ENCODE assay signal across 7 cellular contexts in the genomic region with DNA sequence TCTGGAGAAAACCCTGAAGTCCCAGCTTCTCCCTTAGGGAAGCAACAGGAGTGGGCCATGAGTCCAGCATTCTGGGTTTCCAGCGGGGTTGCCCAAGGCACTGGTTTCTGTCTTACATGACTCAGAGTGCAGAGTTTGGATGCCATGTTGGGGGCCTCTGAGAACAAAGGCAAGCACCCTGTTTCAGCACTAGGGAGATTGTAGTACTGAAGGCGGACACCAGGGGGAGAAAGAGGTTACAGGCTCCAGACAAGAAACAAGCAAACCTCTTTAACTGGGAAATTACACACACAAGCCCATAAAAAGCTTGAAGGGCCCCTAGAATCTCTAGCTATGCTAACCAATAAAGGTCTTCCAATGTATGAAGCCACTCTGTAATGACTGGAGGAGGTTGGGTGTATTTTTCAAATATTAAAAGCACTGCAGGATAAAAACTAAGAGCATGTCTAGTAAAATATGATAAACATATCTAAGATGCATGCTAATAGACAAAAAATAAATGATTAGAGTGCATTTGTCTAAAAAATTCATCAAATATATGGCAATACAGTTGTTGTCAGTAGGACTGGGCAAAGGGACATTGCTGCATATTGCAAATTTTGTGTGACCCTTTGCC. TPM values are rescaled to one million over a fixed set of nuclear protein-coding genes. Genes with fewer than 3 reads are reported as not detected.
DNase-seq lines count a peak whose midpoint lies in the region; ATAC-seq and TF ChIP-seq lines count a peak whose summit lies in the region.

No MANE protein-coding gene starts in this region.

- DNase-seq in GM12864 (ENCODE audit: low read depth) (no peak), NOMO-1 treated with dmso at 0.1 percent for 144 hours (lab: John Stamatoyannopoulos, UW; ENCODE audit: unreplicated experiment) (peak; percentile 66), esophagus muscularis mucosa (ENCODE audit: extremely low spot score) (no peak), neural progenitor cell (ENCODE audit: low spot score) (peak; percentile 68), thyroid gland (peak; percentile 30 to 44)
- peak; percentile 31 for DNase-seq in activated CD8-positive, alpha-beta memory T cell treated with anti-CD3 and anti-CD28 coated beads, Interleukin-2, amount 50 U/mL, for 24 hours (ENCODE audit: extremely low read depth)

- intact Hi-C loops in esophagus muscularis mucosa (cut with DNase I) = no loop called here
- intact Hi-C loops in thyroid gland (cut with DNase I) = no loop called here

- no peak overlapping the region for H3K4me3 Mint-ChIP-seq in neural progenitor cell

- TF ChIP-seq CTCF in GM12864 (IDR thresholded peaks at IDR 0.05; ENCODE audit: low read depth, low read length, missing control alignments) (peak; percentile 93), esophagus muscularis mucosa (IDR thresholded peaks at IDR 0.05) (peak; percentile 39 to 65 (median 43)), neural progenitor cell (IDR thresholded peaks at IDR 0.05) (peak; percentile 69), thyroid gland (IDR thresholded peaks at IDR 0.05) (peak; percentile 12 to 77 (median 34))

- H3K27ac ChIP-seq in esophagus muscularis mucosa (replicated peaks in 1 of 4) = no peak overlapping the region
- no peak overlapping the region for H3K27ac ChIP-seq in neural progenitor cell
- no peak overlapping the region for H3K27ac ChIP-seq in thyroid gland

- TF ChIP-seq POLR2A in esophagus muscularis mucosa (IDR thresholded peaks at IDR 0.05; ENCODE audit: low read depth) = no peak
- TF ChIP-seq POLR2A in thyroid gland (IDR thresholded peaks at IDR 0.05) = no peak

- H3K9ac ChIP-seq in neural progenitor cell = no peak overlapping the region

- peaks cover 16% of the 10 kb centered on the region for H3K9me3 Mint-ChIP-seq in neural progenitor cell

- H4K20me1 ChIP-seq in neural progenitor cell (ENCODE audit: low read depth) = no peaks in the 10 kb centered on the region

- ATAC-seq in HG03025 (IDR thresholded peaks at IDR 0.05; ENCODE audit: low FRiP score, unreplicated experiment) = peak; percentile 82

- H3K27ac Mint-ChIP-seq in neural progenitor cell = no peak overlapping the region

- H3K79me2 ChIP-seq in neural progenitor cell (ENCODE audit: low read depth) = no peaks in the 10 kb centered on the region

- H3K36me3 ChIP-seq in esophagus muscularis mucosa = no peaks in the 10 kb centered on the region
- no peaks in the 10 kb centered on the region for H3K36me3 ChIP-seq in neural progenitor cell
- no peaks in the 10 kb centered on the region for H3K36me3 ChIP-seq in thyroid gland

- no peaks in the 10 kb centered on the region for H3K27me3 ChIP-seq in esophagus muscularis mucosa
- H3K27me3 ChIP-seq in neural progenitor cell = no peaks in the 10 kb centered on the region
- H3K27me3 ChIP-seq in thyroid gland = no peaks in the 10 kb centered on the region

- H3K4me1 Mint-ChIP-seq in neural progenitor cell = peaks cover 5% of the 10 kb centered on the region

- H3K4me2 ChIP-seq in neural progenitor cell = no peak overlapping the region

- H3K4me1 ChIP-seq in esophagus muscularis mucosa (no peaks in the 10 kb centered on the region), neural progenitor cell (no peaks in the 10 kb centered on the region), thyroid gland (no peaks in the 10 kb centered on the region)

- H3K4me3 ChIP-seq in GM12864 (ENCODE audit: low read depth, low read length) (no peak overlapping the region), esophagus muscularis mucosa (no peak overlapping the region), neural progenitor cell (no peak overlapping the region), thyroid gland (replicated peaks in 1 of 3) (no peak overlapping the region)

- peak overlapping the region; percentile 90 for H2AFZ ChIP-seq in neural progenitor cell (replicated peaks)

- no peak for TF ChIP-seq EP300 in esophagus muscularis mucosa (IDR thresholded peaks at IDR 0.05)

- H3K27me3 Mint-ChIP-seq in neural progenitor cell (ENCODE audit: insufficient read depth, low read depth) = no peaks in the 10 kb centered on the region

- H3F3A ChIP-seq in neural progenitor cell (ENCODE audit: low read depth) = no peaks in the 10 kb centered on the region

- H3K36me3 Mint-ChIP-seq in neural progenitor cell = peaks cover 2% of the 10 kb centered on the region

- 39% methylated on average over 2 of the region's 2 CpGs for WGBS in esophagus muscularis mucosa
- 9 to 18% methylated on average over 2 of the region's 2 CpGs for WGBS in thyroid gland, 2 donors

- peaks cover 0 to 5% (median 0%) of the 10 kb centered on the region in 4 donors for H3K9me3 ChIP-seq in esophagus muscularis mucosa
- no peaks in the 10 kb centered on the region for H3K9me3 ChIP-seq in neural progenitor cell (ENCODE audit: low read depth)
- no peaks in the 10 kb centered on the region for H3K9me3 ChIP-seq in thyroid gland

RNA-seq across cellular contexts. Expression of a gene that starts 7.1 kb away (rescaled TPM):
- total RNA-seq in esophagus muscularis mucosa (not detected), neural progenitor cell (ENCODE audit: low replicate concordance) (not detected in 2 replicates), thyroid gland (not detected)

RNA-seq across cellular contexts. Expression of a gene that starts 44.2 kb away (rescaled TPM):
- total RNA-seq in esophagus muscularis mucosa (10 to 100 TPM; 20.3 to 30.7 (median 25.6) TPM), neural progenitor cell (ENCODE audit: low replicate concordance) (not detected in 2 replicates), thyroid gland (10 to 100 TPM in 1 of 4 donors, 1 to 10 TPM in 3; 6.1 to 44.2 (median 7.0) TPM)

RNA-seq across cellular contexts. Expression of a gene that starts 53.6 kb away (rescaled TPM):
- total RNA-seq in esophagus muscularis mucosa = 10 to 100 TPM; 12.3 to 64.6 (median 19.3) TPM
- total RNA-seq in neural progenitor cell (ENCODE audit: low replicate concordance) = not detected in 2 replicates
- total RNA-seq in thyroid gland = 10 to 100 TPM in 1 of 4 donors, 1 to 10 TPM in 3; 4.1 to 53.9 (median 7.9) TPM

Comparison
In these comparisons a context has a peak if more than half of its experiments do, and no peak if none do; other contexts are left out.
1. DNase-seq: peak in NOMO-1 treated with dmso at 0.1 percent for 144 hours (single experiment), activated CD8-positive, alpha-beta memory T cell treated with anti-CD3 and anti-CD28 coated beads, Interleukin-2, amount 50 U/mL, for 24 hours (single experiment), neural progenitor cell (single experiment) and thyroid gland (2 of 2); none in GM12864 (single experiment) and esophagus muscularis mucosa (single experiment).
2. CTCF ChIP-seq: peak in every context shown above with its lines; median percentile 93 in GM12864; 69 in neural progenitor cell; 43 in esophagus muscularis mucosa; 34 in thyroid gland.